ENCODE assay signal across 1 cellular context in genomic region chr12:120994589-120995337, GRCh38.
TF ChIP-seq lines count a peak whose summit lies in the region.

No MANE protein-coding gene starts in this region.

TF ChIP-seq in WTC11, 78 proteins besides CTCF, POLR2A, EP300 and RAD21:
- TF ChIP-seq PRDM15 (CRISPR knock-in tag; IDR thresholded peaks at IDR 0.05), result peak; percentile 98
- no peak for TF ChIP-seq ZNF396 (CRISPR knock-in tag; IDR thresholded peaks at IDR 0.05; ENCODE audit: borderline replicate concordance)
